ENCODE assay signal across 8 cellular contexts in the genomic region with DNA sequence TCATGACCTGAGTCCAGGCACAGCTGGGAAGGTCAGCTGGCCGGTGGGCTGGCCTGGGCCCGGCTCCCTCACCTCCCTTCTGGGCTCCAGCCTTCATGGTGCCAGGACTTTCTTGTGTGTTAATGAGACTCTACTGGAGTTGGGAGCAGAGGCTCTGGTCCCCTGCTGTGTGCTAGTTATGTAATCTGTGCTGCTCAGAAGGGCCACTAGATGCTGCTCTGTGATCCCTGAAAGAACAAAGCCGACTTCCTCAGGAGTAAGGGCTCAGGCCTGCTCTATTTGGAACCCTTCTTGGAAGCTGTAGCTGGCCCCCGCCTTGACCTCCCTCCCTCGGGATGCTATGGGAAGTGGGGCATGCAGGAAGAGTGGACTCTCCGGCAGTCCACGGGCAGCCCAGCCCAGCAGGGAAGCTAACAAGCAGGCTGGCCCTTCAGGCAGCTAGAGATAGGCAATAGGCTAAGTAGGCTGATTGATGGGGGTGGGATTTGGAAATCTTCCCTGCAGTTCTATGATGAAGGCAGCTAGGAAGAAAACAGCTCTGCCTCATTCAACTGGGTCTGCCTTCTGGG. TPM values are rescaled to one million over a fixed set of nuclear protein-coding genes. Genes with fewer than 3 reads are reported as not detected.
DNase-seq lines count a peak whose midpoint lies in the region; ATAC-seq, FAIRE-seq and TF ChIP-seq lines count a peak whose summit lies in the region.

No MANE protein-coding gene starts in this region.

- peak; percentile 42 to 43 for ATAC-seq in CD4-positive, CD25-positive, alpha-beta regulatory T cell (ENCODE audit: low read depth in 2 of 2)
- no peak for ATAC-seq in GM18861 (IDR thresholded peaks at IDR 0.05; ENCODE audit: unreplicated experiment)

- H3K36me3 Mint-ChIP-seq in CD4-positive, CD25-positive, alpha-beta regulatory T cell, result peaks cover 35% of the 10 kb centered on the region
- peaks cover 37% of the 10 kb centered on the region for H3K36me3 Mint-ChIP-seq in activated T-helper 1 cell treated with anti-CD3 and anti-CD28 coated beads, Interleukin-12 subunit alpha, Interleukin-12 subunit beta, Interleukin-2, Interleukin-4 antibody, amounts not matched to agents 30 ng/mL and 10 ng/mL and 1 ng/mL, durations not matched to agents 14 hours and 24 hours and 36 hours (ENCODE audit: low read depth)
- peaks cover 30% of the 10 kb centered on the region for H3K36me3 Mint-ChIP-seq in nephron progenitor cell (ENCODE audit: low read depth)

- H3K36me3 ChIP-seq in CD4-positive, CD25-positive, alpha-beta regulatory T cell (ENCODE audit: control insufficient read depth, insufficient read depth, low read length), result peaks cover 36% of the 10 kb centered on the region

- H3K9me3 Mint-ChIP-seq in CD4-positive, CD25-positive, alpha-beta regulatory T cell, result no peaks in the 10 kb centered on the region
- no peaks in the 10 kb centered on the region for H3K9me3 Mint-ChIP-seq in activated T-helper 1 cell treated with anti-CD3 and anti-CD28 coated beads, Interleukin-12 subunit alpha, Interleukin-12 subunit beta, Interleukin-2, Interleukin-4 antibody, amounts not matched to agents 30 ng/mL and 10 ng/mL and 1 ng/mL, durations not matched to agents 14 hours and 24 hours and 36 hours
- no peaks in the 10 kb centered on the region for H3K9me3 Mint-ChIP-seq in nephron progenitor cell

- FAIRE-seq in H54 (lab: Jason Lieb, UNC), result no peak

- TF ChIP-seq POLR2A in H54 (IDR thresholded peaks at IDR 0.05; ENCODE audit: low read depth, low read length), result no peak

- intact Hi-C loops in activated T-helper 1 cell treated with anti-CD3 and anti-CD28 coated beads, Interleukin-12 subunit alpha, Interleukin-12 subunit beta, Interleukin-2, Interleukin-4 antibody, amounts not matched to agents 30 ng/mL and 10 ng/mL and 1 ng/mL, durations not matched to agents 14 hours and 24 hours and 36 hours (cut with micrococcal nuclease), result loop anchor here (1.0 to 10.0 kb wide), 3 partner anchors 126 to 391 kb away; a partner anchor contains a TSS

- no peaks in the 10 kb centered on the region for H3K27me3 ChIP-seq in CD4-positive, CD25-positive, alpha-beta regulatory T cell (ENCODE audit: control insufficient read depth, insufficient read depth, low read length)

- H3K9me3 ChIP-seq in CD4-positive, CD25-positive, alpha-beta regulatory T cell (ENCODE audit: control insufficient read depth in 2 of 2, low read length in 2 of 2), result no peaks in the 10 kb centered on the region

- H3K4me1 Mint-ChIP-seq in CD4-positive, CD25-positive, alpha-beta regulatory T cell, result peaks cover 0 to 26% (median 10%) of the 10 kb centered on the region in 4 donors
- H3K4me1 Mint-ChIP-seq in activated T-helper 1 cell treated with anti-CD3 and anti-CD28 coated beads, Interleukin-12 subunit alpha, Interleukin-12 subunit beta, Interleukin-2, Interleukin-4 antibody, amounts not matched to agents 30 ng/mL and 10 ng/mL and 1 ng/mL, durations not matched to agents 14 hours and 24 hours and 36 hours (ENCODE audit: low read depth), result peaks cover 12% of the 10 kb centered on the region
- peaks cover 41% of the 10 kb centered on the region for H3K4me1 Mint-ChIP-seq in nephron progenitor cell

- peak; percentile 89 for TF ChIP-seq CTCF in foreskin fibroblast (IDR thresholded peaks at IDR 0.05; ENCODE audit: low read depth, low read length)
- peak; percentile 54 for TF ChIP-seq CTCF in nephron progenitor cell (IDR thresholded peaks at IDR 0.05)

- DNase-seq in CD4-positive, CD25-positive, alpha-beta regulatory T cell, result peak in 2 of 3 donors; percentile 57 to 61
- DNase-seq in H54 (ENCODE audit: insufficient read length, low spot score) (peak; percentile 73), NCI-H446 treated with DMSO at 0.1 percent for 48 hours (lab: John Stamatoyannopoulos, UW) (peak; percentile 76), foreskin fibroblast (peak; percentile 45 to 74), nephron progenitor cell (peak; percentile 58)
- no peak for DNase-seq in activated T-helper 1 cell treated with anti-CD3 and anti-CD28 coated beads, Interleukin-12 subunit alpha, Interleukin-12 subunit beta, Interleukin-2, Interleukin-4 antibody, amounts not matched to agents 30 ng/mL and 10 ng/mL and 1 ng/mL, durations not matched to agents 14 hours and 24 hours and 36 hours (ENCODE audit: low spot score)
- DNase-seq in stimulated activated CD4-positive, alpha-beta T cell treated with anti-CD3 and anti-CD28 coated beads, Interleukin-2, amount 100 ng/mL, for 48 hours, result no peak

- peaks cover 24% of the 10 kb centered on the region for H3K4me1 ChIP-seq in CD4-positive, CD25-positive, alpha-beta regulatory T cell (ENCODE audit: control insufficient read depth, insufficient read depth, low read length, poor library complexity, severe bottlenecking)

- no peaks in the 10 kb centered on the region for H3K27me3 Mint-ChIP-seq in CD4-positive, CD25-positive, alpha-beta regulatory T cell
- peaks cover 3% of the 10 kb centered on the region for H3K27me3 Mint-ChIP-seq in activated T-helper 1 cell treated with anti-CD3 and anti-CD28 coated beads, Interleukin-12 subunit alpha, Interleukin-12 subunit beta, Interleukin-2, Interleukin-4 antibody, amounts not matched to agents 30 ng/mL and 10 ng/mL and 1 ng/mL, durations not matched to agents 14 hours and 24 hours and 36 hours (ENCODE audit: insufficient read depth)
- H3K27me3 Mint-ChIP-seq in nephron progenitor cell (ENCODE audit: low read depth, poor library complexity), result peaks cover 2% of the 10 kb centered on the region

- H3K4me3 Mint-ChIP-seq in CD4-positive, CD25-positive, alpha-beta regulatory T cell, result peak overlapping the region in 2 of 4 donors; percentile 8 to 84
- H3K4me3 Mint-ChIP-seq in activated T-helper 1 cell treated with anti-CD3 and anti-CD28 coated beads, Interleukin-12 subunit alpha, Interleukin-12 subunit beta, Interleukin-2, Interleukin-4 antibody, amounts not matched to agents 30 ng/mL and 10 ng/mL and 1 ng/mL, durations not matched to agents 14 hours and 24 hours and 36 hours, result no peak overlapping the region
- no peak overlapping the region for H3K4me3 Mint-ChIP-seq in nephron progenitor cell

- peak overlapping the region; percentile 57 for H3K27ac ChIP-seq in CD4-positive, CD25-positive, alpha-beta regulatory T cell (ENCODE audit: insufficient read depth, low read length, poor library complexity, severe bottlenecking)

- H3K4me3 ChIP-seq in CD4-positive, CD25-positive, alpha-beta regulatory T cell (ENCODE audit: low read depth, low read length), result no peak overlapping the region
- H3K4me3 ChIP-seq in foreskin fibroblast (ENCODE audit: low read depth in 1 of 2, low read length in 2 of 2), result no peak overlapping the region

- peak overlapping the region; percentile 58 to 88 (median 66) for H3K27ac Mint-ChIP-seq in CD4-positive, CD25-positive, alpha-beta regulatory T cell
- peak overlapping the region; percentile 40 for H3K27ac Mint-ChIP-seq in activated T-helper 1 cell treated with anti-CD3 and anti-CD28 coated beads, Interleukin-12 subunit alpha, Interleukin-12 subunit beta, Interleukin-2, Interleukin-4 antibody, amounts not matched to agents 30 ng/mL and 10 ng/mL and 1 ng/mL, durations not matched to agents 14 hours and 24 hours and 36 hours
- H3K27ac Mint-ChIP-seq in nephron progenitor cell, result peak overlapping the region; percentile 92

RNA-seq across cellular contexts. Expression of a gene that starts 3.3 kb away (rescaled TPM):
- total RNA-seq in CD4-positive, CD25-positive, alpha-beta regulatory T cell, result 6.3 TPM
- polyA plus RNA-seq in CD4-positive, CD25-positive, alpha-beta regulatory T cell, result 1 to 10 TPM; 3.5 to 8.9 (median 5.0) TPM
- total RNA-seq in activated T-helper 1 cell treated with anti-CD3 and anti-CD28 coated beads, Interleukin-12 subunit alpha, Interleukin-12 subunit beta, Interleukin-2, Interleukin-4 antibody, amounts not matched to agents 30 ng/mL and 10 ng/mL and 1 ng/mL, durations not matched to agents 14 hours and 24 hours and 36 hours, result 6.1 and 7.1 TPM in 2 replicates

RNA-seq across cellular contexts. Expression of a gene that starts 39.2 kb away (rescaled TPM):
- 92.4 TPM for total RNA-seq in CD4-positive, CD25-positive, alpha-beta regulatory T cell
- 100 to 1,000 TPM; 125 to 156 (median 142) TPM for polyA plus RNA-seq in CD4-positive, CD25-positive, alpha-beta regulatory T cell
- total RNA-seq in activated T-helper 1 cell treated with anti-CD3 and anti-CD28 coated beads, Interleukin-12 subunit alpha, Interleukin-12 subunit beta, Interleukin-2, Interleukin-4 antibody, amounts not matched to agents 30 ng/mL and 10 ng/mL and 1 ng/mL, durations not matched to agents 14 hours and 24 hours and 36 hours, result 190 and 198 TPM in 2 replicates

Comparison
In these comparisons a context has a peak if more than half of its experiments do, and no peak if none do; other contexts are left out.
1. DNase-seq: peak in CD4-positive, CD25-positive, alpha-beta regulatory T cell (2 of 3), H54 (single experiment), NCI-H446 treated with DMSO at 0.1 percent for 48 hours (single experiment), foreskin fibroblast (2 of 2) and nephron progenitor cell (single experiment); none in activated T-helper 1 cell treated with anti-CD3 and anti-CD28 coated beads, Interleukin-12 subunit alpha, Interleukin-12 subunit beta, Interleukin-2, Interleukin-4 antibody, amounts not matched to agents 30 ng/mL and 10 ng/mL and 1 ng/mL, durations not matched to agents 14 hours and 24 hours and 36 hours (single experiment) and stimulated activated CD4-positive, alpha-beta T cell treated with anti-CD3 and anti-CD28 coated beads, Interleukin-2, amount 100 ng/mL, for 48 hours (0 of 2).
2. H3K27ac Mint-ChIP-seq: peak in every context shown above with its lines; median percentile 92 in nephron progenitor cell; 66 in CD4-positive, CD25-positive, alpha-beta regulatory T cell; 40 in activated T-helper 1 cell treated with anti-CD3 and anti-CD28 coated beads, Interleukin-12 subunit alpha, Interleukin-12 subunit beta, Interleukin-2, Interleukin-4 antibody, amounts not matched to agents 30 ng/mL and 10 ng/mL and 1 ng/mL, durations not matched to agents 14 hours and 24 hours and 36 hours.